ENCODE assay signal across 9 cellular contexts in the genomic region with DNA sequence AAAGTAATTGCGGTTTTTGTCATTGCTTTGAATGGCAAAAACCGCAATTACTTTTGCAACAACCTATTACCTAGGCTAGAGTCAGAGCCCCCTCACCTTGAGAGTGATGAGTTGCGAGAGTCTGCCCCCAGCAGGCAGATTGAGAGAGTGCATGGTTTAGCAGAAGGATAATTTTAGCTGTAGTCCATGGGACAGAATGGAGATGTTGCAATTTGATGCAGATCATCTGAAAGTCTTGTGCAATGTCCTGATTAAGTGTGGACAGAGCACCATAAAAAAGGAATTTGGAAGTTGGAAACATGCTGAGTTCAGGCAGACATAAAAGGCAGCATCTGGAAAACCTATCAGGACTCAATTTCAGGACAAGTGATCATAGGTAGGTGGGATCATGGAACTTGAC. TPM values are rescaled to one million over a fixed set of nuclear protein-coding genes. Genes with fewer than 3 reads are reported as not detected.
DNase-seq lines count a peak whose midpoint lies in the region; ATAC-seq and TF ChIP-seq lines count a peak whose summit lies in the region.
"Had no signal": no experiment of that assay in that cellular context is flagged by ENCODE, and none has a peak within 500 bp of the region (broad histone marks: within the 10 kb centered on the region; RNA-seq: fewer than 3 reads in every experiment).

No MANE protein-coding gene starts in this region.

- no peaks in the 10 kb centered on the region for H3K9me3 Mint-ChIP-seq in stimulated activated naive CD8-positive, alpha-beta T cell treated with anti-CD3 and anti-CD28 coated beads, Interleukin-15, amount 100 ng/mL, for 72 hours
- H3K9me3 Mint-ChIP-seq in HFFc6, result peaks cover 52% of the 10 kb centered on the region

- H4K20me1 ChIP-seq in hepatocyte (ENCODE audit: insufficient read depth, poor library complexity, severe bottlenecking), result no peaks in the 10 kb centered on the region

- H2AFZ ChIP-seq in hepatocyte, result no peak overlapping the region

- DNase-seq in ELF-1 (ENCODE audit: low read depth, low spot score), result peak; percentile 59
- DNase-seq in SW480 (ENCODE audit: low spot score), result peak; percentile 59
- DNase-seq in hepatocyte (ENCODE audit: low spot score), result peak; percentile 66
- DNase-seq in stimulated activated naive CD8-positive, alpha-beta T cell treated with anti-CD3 and anti-CD28 coated beads, Interleukin-15, amount 100 ng/mL, for 72 hours, result peak; percentile 10 to 15
- DNase-seq in stimulated activated CD4-positive, alpha-beta T cell treated with anti-CD3 and anti-CD28 coated beads, Interleukin-4, amount 100 ng/mL, for 1 hour, result no peak
- no peak for DNase-seq in HFFc6

- no peaks in the 10 kb centered on the region for H3K9me3 ChIP-seq in hepatocyte (ENCODE audit: low read depth)

- no peaks in the 10 kb centered on the region for H3K27me3 ChIP-seq in hepatocyte

- no peak overlapping the region for H3K4me3 Mint-ChIP-seq in stimulated activated naive CD8-positive, alpha-beta T cell treated with anti-CD3 and anti-CD28 coated beads, Interleukin-15, amount 100 ng/mL, for 72 hours
- H3K4me3 Mint-ChIP-seq in HFFc6, result no peak overlapping the region

- H3K4me3 ChIP-seq in hepatocyte, result no peak overlapping the region

- H3K4me2 ChIP-seq in hepatocyte, result no peak overlapping the region

- no peaks in the 10 kb centered on the region for H3K36me3 ChIP-seq in hepatocyte (replicated peaks; ENCODE audit: insufficient read depth, low read depth)

- H3K79me2 ChIP-seq in hepatocyte, result no peaks in the 10 kb centered on the region

- H3K27ac ChIP-seq in hepatocyte, result no peak overlapping the region

- no peaks in the 10 kb centered on the region for H3K4me1 ChIP-seq in hepatocyte (ENCODE audit: insufficient read depth)

- 9% methylated on average over 3 of the region's 3 CpGs for WGBS in hepatocyte (ENCODE audit: low lambda C conversion rate, missing lambda C conversion rate)

- no peaks in the 10 kb centered on the region for H3K9me2 ChIP-seq in hepatocyte (replicated peaks; ENCODE audit: insufficient read depth)

- TF ChIP-seq CTCF in hepatocyte (IDR thresholded peaks at IDR 0.05; ENCODE audit: poor library complexity), result peak; percentile 68
- no peak for TF ChIP-seq CTCF in HFFc6 (IDR thresholded peaks at IDR 0.05)

- H3K4me1 Mint-ChIP-seq in stimulated activated naive CD8-positive, alpha-beta T cell treated with anti-CD3 and anti-CD28 coated beads, Interleukin-15, amount 100 ng/mL, for 72 hours, result peaks cover 5% of the 10 kb centered on the region
- H3K4me1 Mint-ChIP-seq in HFFc6 (ENCODE audit: low read depth), result no peaks in the 10 kb centered on the region

- no peaks in the 10 kb centered on the region for H3K27me3 Mint-ChIP-seq in stimulated activated naive CD8-positive, alpha-beta T cell treated with anti-CD3 and anti-CD28 coated beads, Interleukin-15, amount 100 ng/mL, for 72 hours
- peaks cover 1% of the 10 kb centered on the region; the same call in 1 of the 2 replicates for H3K27me3 Mint-ChIP-seq in HFFc6 (ENCODE audit: insufficient read depth)

- H3K27ac Mint-ChIP-seq in stimulated activated naive CD8-positive, alpha-beta T cell treated with anti-CD3 and anti-CD28 coated beads, Interleukin-15, amount 100 ng/mL, for 72 hours, result no peak overlapping the region
- no peak overlapping the region for H3K27ac Mint-ChIP-seq in HFFc6

- ATAC-seq in GM19372 (IDR thresholded peaks at IDR 0.05; ENCODE audit: low read depth, unreplicated experiment) (peak; percentile 73), HG03520 (IDR thresholded peaks at IDR 0.05; ENCODE audit: unreplicated experiment) (peak; percentile 79)
- ATAC-seq in stimulated activated naive CD8-positive, alpha-beta T cell treated with anti-CD3 and anti-CD28 coated beads, Interleukin-15, amount 100 ng/mL, for 72 hours, result peak; percentile 67

- H3K36me3 Mint-ChIP-seq in HFFc6 (ENCODE audit: low read depth), result no peaks in the 10 kb centered on the region; the same call in 1 of the 2 replicates

RNA-seq across cellular contexts. Expression of a gene that starts 48.7 kb away (rescaled TPM):
- not detected in 2 replicates for total RNA-seq in hepatocyte
- not detected in 2 replicates for polyA plus RNA-seq in hepatocyte
- not detected for total RNA-seq in HFFc6 (2021; fragmentation: NEBNext Ultra II Directional; extraction: Animal tissue kit (Norgen Biotek cat#: 25700))
- total RNA-seq: LHCN-M2 had no signal

Comparison
In these comparisons a context has a peak if more than half of its experiments do, and no peak if none do; other contexts are left out.
1. DNase-seq: peak in ELF-1 (single experiment), SW480 (single experiment), hepatocyte (single experiment) and stimulated activated naive CD8-positive, alpha-beta T cell treated with anti-CD3 and anti-CD28 coated beads, Interleukin-15, amount 100 ng/mL, for 72 hours (2 of 2); none in stimulated activated CD4-positive, alpha-beta T cell treated with anti-CD3 and anti-CD28 coated beads, Interleukin-4, amount 100 ng/mL, for 1 hour (single experiment) and HFFc6 (single experiment).
2. Peak in every context shown above with its lines, with median percentiles within 50 percentile points of each other: ATAC-seq.